In genomic region chr11:97989121-97989520, GRCh38 we compare ENCODE assay signal across 30 cellular contexts.
"Had no signal": no experiment of that assay in that cellular context is flagged by ENCODE, and none has a peak within 500 bp of the region (broad histone marks: within the 10 kb centered on the region; RNA-seq: fewer than 3 reads in every experiment).

No MANE protein-coding gene starts in this region.

- H3K4me1 ChIP-seq: Peyer's patch, SJCRH30 had no signal

- H3K4me3 ChIP-seq: MG63, Peyer's patch, SJCRH30, SK-N-MC had no signal

- H3K27me3 ChIP-seq: MG63, Peyer's patch, SJCRH30 had no signal

- ATAC-seq: activated CD8-positive, alpha-beta memory T cell treated with anti-CD3 and anti-CD28 coated beads, Interleukin-2, amount 10 ng/mL, durations not matched to agents 7 days and 5 days; activated naive CD8-positive, alpha-beta T cell treated with anti-CD3 and anti-CD28 coated beads, Interleukin-2, amount 50 U/mL, for 24 hours; PC-3 had no signal

- FAIRE-seq: bronchial epithelial cell had no signal

- H3K27ac ChIP-seq: Peyer's patch, SJCRH30, SK-N-MC had no signal

- H3K9me3 ChIP-seq: MG63, Peyer's patch, SJCRH30 had no signal

- DNase-seq: activated B cell treated with CpG ODN at 0.5 μM for 24 hours; activated CD4-positive, alpha-beta memory T cell treated with anti-CD3 and anti-CD28 coated beads for 36 hours; activated CD4-positive, alpha-beta T cell treated with anti-CD3 and anti-CD28 coated beads for 4 hours; activated CD4-positive, alpha-beta T cell treated with anti-CD3 and anti-CD28 coated beads, Interleukin-2, amount 50 U/mL, for 1 hour; activated CD4-positive, CD25-positive, alpha-beta regulatory T cell treated with anti-CD3 and anti-CD28 coated beads, Interleukin-2, amount 50 U/mL, for 72 hours; activated CD8-positive, alpha-beta memory T cell treated with anti-CD3 and anti-CD28 coated beads, Interleukin-2, amount 10 ng/mL, durations not matched to agents 7 days and 5 days; activated CD8-positive, alpha-beta memory T cell treated with anti-CD3 and anti-CD28 coated beads, Interleukin-2, amount 50 U/mL, for 48 hours; activated effector memory CD4-positive, alpha-beta T cell treated with Interleukin-2 at 50 U/mL for 16 hours; activated naive CD4-positive, alpha-beta T cell treated with anti-CD3 and anti-CD28 coated beads, Interleukin-2, amount 10 ng/mL, durations not matched to agents 7 days and 5 days; activated naive CD8-positive, alpha-beta T cell treated with anti-CD3 and anti-CD28 coated beads, Interleukin-2, amount 50 U/mL, for 24 hours; activated T-cell treated with anti-CD3 and anti-CD28 coated beads, Interleukin-2, amount 50 U/mL, for 48 hours; anterior cingulate cortex; caudate nucleus; Kasumi-1; KG1; MG63; NCI-H1048; NCI-H1436; NCI-H1694; NCI-H1930; NCI-H345; NCI-H748 treated with DMSO at 0.1 percent for 48 hours; NK-92 treated with Interleukin-12 subunit alpha and Interleukin-12 subunit beta, amount 100 ng/mL, for 24 hours; PC-3; Peyer's patch; Right ventricle myocardium superior; SJCRH30; T1000 had no signal

- H3K36me3 ChIP-seq: MG63, Peyer's patch, SJCRH30 had no signal
